In genomic region chr20:1300083-1300840, GRCh38 we compare ENCODE assay signal across 14 cellular contexts. TPM values are rescaled to one million over a fixed set of nuclear protein-coding genes. Genes with fewer than 3 reads are reported as not detected.
A peak's percentile ranks its signal among the peaks of the same experiment; 100 is the strongest.
DNase-seq lines count a peak whose midpoint lies in the region; ATAC-seq, FAIRE-seq and TF ChIP-seq lines count a peak whose summit lies in the region.
"Had no signal": no experiment of that assay in that cellular context is flagged by ENCODE, and none has a peak within 500 bp of the region (broad histone marks: within the 10 kb centered on the region; RNA-seq: fewer than 3 reads in every experiment).

No MANE protein-coding gene starts in this region.

- H3K79me2 ChIP-seq in K562 (ENCODE audit: control insufficient read depth, insufficient read depth, low read length) = no peaks in the 10 kb centered on the region

- no TSS peak for BruUV-seq in K562 (replicated peaks; lab: Mats Ljungman, UMichigan)

- H3K36me3 Mint-ChIP-seq in activated naive CD4-positive, alpha-beta T cell treated with anti-CD3 and anti-CD28 coated beads, Interleukin-2, amount 10 ng/mL, durations not matched to agents 7 days and 5 days = peaks cover 11% of the 10 kb centered on the region

- CTCF ChIA-PET in activated naive CD4-positive, alpha-beta T cell treated with anti-CD3 and anti-CD28 coated beads, Interleukin-2, amount 10 ng/mL, durations not matched to agents 7 days and 5 days (lab: Charles Lee) = interaction anchor here (0.9 to 2.8 kb wide), 7 partner anchors 9 to 203 kb away, joined by 3 to 12 read pairs (median 7); no protein-coding TSS in a partner anchor
- CTCF ChIA-PET in K562 (lab: Yijun Ruan, JAX; ENCODE audit: low intra/inter-chr PET ratio) = no interaction called here

- H3K36me3 ChIP-seq in NT2/D1 (ENCODE audit: insufficient read depth, insufficient read length, low read length) (peaks cover 3% of the 10 kb centered on the region), K562 (ENCODE audit: control insufficient read depth, insufficient read depth, low read length) (no peaks in the 10 kb centered on the region; the same call in 2 of the 3 replicates)

- no peaks in the 10 kb centered on the region for H3K4me1 ChIP-seq in NT2/D1 (ENCODE audit: insufficient read depth, insufficient read length)
- peaks cover 3 to 25% of the 10 kb centered on the region in 2 experiments; a peak in 4 of 5 replicates for H3K4me1 ChIP-seq in K562 (replicated peaks in 1 of 2; ENCODE audit: control insufficient read depth in 2 of 2, insufficient read depth in 2 of 2, low read length in 2 of 2)
- H3K4me1 ChIP-seq: ascending aorta had no signal

- H3K9me3 ChIP-seq in NT2/D1 (ENCODE audit: insufficient read depth, low read length) (no peaks in the 10 kb centered on the region), K562 (replicated peaks; ENCODE audit: control insufficient read depth, insufficient read depth, low read depth, low read length) (no peaks in the 10 kb centered on the region)
- H3K9me3 ChIP-seq: ascending aorta, SJSA1, upper lobe of left lung had no signal

- TF ChIP-seq CTCF in K562 (IDR thresholded peaks at IDR 0.05 in 2 of 3, conservative IDR thresholded peaks at IDR 0.05 in 1 of 3; ENCODE audit: insufficient read depth in 2 of 3, low read depth in 1 of 3, low read length in 3 of 3) = no peak

- no peaks in the 10 kb centered on the region for H4K20me1 ChIP-seq in K562 (replicated peaks; ENCODE audit: control insufficient read depth, insufficient read depth, low read length)

- no peak for TF ChIP-seq POLR2A in K562 (conservative IDR thresholded peaks at IDR 0.05)

- H3K9ac ChIP-seq in NT2/D1 (ENCODE audit: insufficient read length, low read depth) (peak overlapping the region; percentile 32), K562 (ENCODE audit: insufficient read depth in 1 of 2, low read depth in 2 of 2, low read length in 2 of 2) (peak overlapping the region in 1 of 2 experiments; percentile 26; a peak in 1 of 4 replicates)

- 77% methylated on average over 13 of the region's 18 CpGs for WGBS in K562 (ENCODE audit: insufficient coverage, low coverage, missing lambda C conversion rate)

- H3K4me3 Mint-ChIP-seq in activated naive CD4-positive, alpha-beta T cell treated with anti-CD3 and anti-CD28 coated beads, Interleukin-2, amount 10 ng/mL, durations not matched to agents 7 days and 5 days = peak overlapping the region; percentile 69
- H3K4me3 Mint-ChIP-seq in stimulated activated naive CD8-positive, alpha-beta T cell treated with anti-CD3 and anti-CD28 coated beads, Interleukin-15, amount 100 ng/mL, for 72 hours = peak overlapping the region; percentile 70 to 85

- ATAC-seq in K562 = no peak
- ATAC-seq in stimulated activated naive CD8-positive, alpha-beta T cell treated with anti-CD3 and anti-CD28 coated beads, Interleukin-15, amount 100 ng/mL, for 72 hours = no peak

- FAIRE-seq in K562 (lab: Jason Lieb, UNC) (no peak), HTR-8/SVneo (lab: Jason Lieb, UNC) (no peak)

- no peak overlapping the region for H3K4me2 ChIP-seq in K562 (ENCODE audit: insufficient read depth, low read length)

- no peaks in the 10 kb centered on the region for H3K27me3 ChIP-seq in NT2/D1 (ENCODE audit: insufficient read depth, insufficient read length)
- no peaks in the 10 kb centered on the region for H3K27me3 ChIP-seq in K562 (ENCODE audit: control insufficient read depth in 2 of 2, insufficient read depth in 2 of 2, low read length in 2 of 2)
- H3K27me3 ChIP-seq: ascending aorta, SJSA1, upper lobe of left lung had no signal

- H3K4me1 Mint-ChIP-seq in activated naive CD4-positive, alpha-beta T cell treated with anti-CD3 and anti-CD28 coated beads, Interleukin-2, amount 10 ng/mL, durations not matched to agents 7 days and 5 days = peaks cover 26% of the 10 kb centered on the region
- peaks cover 37% of the 10 kb centered on the region for H3K4me1 Mint-ChIP-seq in stimulated activated naive CD8-positive, alpha-beta T cell treated with anti-CD3 and anti-CD28 coated beads, Interleukin-15, amount 100 ng/mL, for 72 hours

- no peak for TF ChIP-seq EP300 in K562 (IDR thresholded peaks at IDR 0.05; ENCODE audit: low read length)

- peak overlapping the region; percentile 93 for H3K27ac Mint-ChIP-seq in activated naive CD4-positive, alpha-beta T cell treated with anti-CD3 and anti-CD28 coated beads, Interleukin-2, amount 10 ng/mL, durations not matched to agents 7 days and 5 days
- H3K27ac Mint-ChIP-seq in stimulated activated naive CD8-positive, alpha-beta T cell treated with anti-CD3 and anti-CD28 coated beads, Interleukin-15, amount 100 ng/mL, for 72 hours = peak overlapping the region; percentile 93 to 94

- H3K9me1 ChIP-seq in K562 (ENCODE audit: control insufficient read depth, insufficient read depth, low read length) = no peaks in the 10 kb centered on the region

- no peaks in the 10 kb centered on the region for H3K27me3 Mint-ChIP-seq in activated naive CD4-positive, alpha-beta T cell treated with anti-CD3 and anti-CD28 coated beads, Interleukin-2, amount 10 ng/mL, durations not matched to agents 7 days and 5 days
- no peaks in the 10 kb centered on the region for H3K27me3 Mint-ChIP-seq in stimulated activated naive CD8-positive, alpha-beta T cell treated with anti-CD3 and anti-CD28 coated beads, Interleukin-15, amount 100 ng/mL, for 72 hours

- in situ Hi-C loops in K562 (cut with MboI) = no loop called here

- DNase-seq in activated naive CD4-positive, alpha-beta T cell treated with anti-CD3 and anti-CD28 coated beads, Interleukin-2, amount 10 ng/mL, durations not matched to agents 7 days and 5 days = no peak
- no peak for DNase-seq in activated naive CD4-positive, alpha-beta T cell treated with anti-CD3 and anti-CD28 coated beads, Interleukin-2, amount 50 U/mL, for 16 hours
- DNase-seq in NT2/D1 (ENCODE audit: low read depth, low spot score) (no peak), K562 (ENCODE audit: extremely low read depth in 1 of 4, low spot score in 3 of 4) (peak in 1 of 4 experiments; percentile 13), SW 1271 (lab: John Stamatoyannopoulos, UW) (no peak), HTR-8/SVneo (ENCODE audit: insufficient read length, low spot score) (no peak), NCI-H2196 treated with DMSO at 0.1 percent for 48 hours (lab: John Stamatoyannopoulos, UW; ENCODE audit: unreplicated experiment) (no peak)
- no peak for DNase-seq in stimulated activated naive CD8-positive, alpha-beta T cell treated with anti-CD3 and anti-CD28 coated beads, Interleukin-15, amount 100 ng/mL, for 72 hours
- DNase-seq: DMS79, NCI-H2171 treated with DMSO at 0.1 percent for 48 hours had no signal

- TF ChIP-seq RAD21 in K562 (CRISPR knock-in tag; conservative IDR thresholded peaks at IDR 0.05 in 1 of 2, IDR thresholded peaks at IDR 0.05 in 1 of 2) = no peak

- intact Hi-C loops in K562 (cut with micrococcal nuclease) = loop anchor here (10.0 kb wide), 1 partner anchor 85 kb away; no protein-coding TSS in a partner anchor

- no peak overlapping the region for H3K4me3 ChIP-seq in NT2/D1 (ENCODE audit: insufficient read length, low read depth)
- no peak overlapping the region for H3K4me3 ChIP-seq in K562
- H3K4me3 ChIP-seq: ascending aorta, SJSA1, upper lobe of left lung had no signal

- no peak overlapping the region for H2AFZ ChIP-seq in K562 (ENCODE audit: low read depth, low read length)

- H3K27ac ChIP-seq in K562 (ENCODE audit: extremely low read depth, low read depth, low read length) = peak overlapping the region; percentile 23; the same call in 2 of the 3 replicates
- H3K27ac ChIP-seq: ascending aorta, SJSA1, upper lobe of left lung, VCaP had no signal

- no peaks in the 10 kb centered on the region for H3K9me3 Mint-ChIP-seq in activated naive CD4-positive, alpha-beta T cell treated with anti-CD3 and anti-CD28 coated beads, Interleukin-2, amount 10 ng/mL, durations not matched to agents 7 days and 5 days
- no peaks in the 10 kb centered on the region for H3K9me3 Mint-ChIP-seq in stimulated activated naive CD8-positive, alpha-beta T cell treated with anti-CD3 and anti-CD28 coated beads, Interleukin-15, amount 100 ng/mL, for 72 hours

- POLR2A ChIA-PET in K562 (lab: Yijun Ruan, JAX) = interaction anchor here (0.7 kb wide), 1 partner anchor 12 kb away, joined by 3 read pairs; no protein-coding TSS in a partner anchor

RNA-seq across cellular contexts. Expression of gene SDCBP2, which starts 28.7 kb away (rescaled TPM):
- total RNA-seq in K562 (2011; cell fraction: chromatin; rRNA removed; ENCODE audit: low replicate concordance) = 0.84 and 1.6 TPM in 2 replicates
- 1.6 and 1.7 TPM in 2 replicates for total RNA-seq in K562 (2011; cell fraction: nucleolus; rRNA removed)
- total RNA-seq in K562 (2011; cell fraction: nucleoplasm; rRNA removed) = 1.4 and 1.8 TPM in 2 replicates
- total RNA-seq in K562 (2014; rRNA removed) (0.27 and 1.6 TPM in 2 replicates), K562 (2014; rRNA removed; fragmentation: Illumina TruSeq; extraction: Trizol) (0.77 and 0.80 TPM in 2 replicates), K562 (2015; rRNA removed; fragmentation: Illumina TruSeq; extraction: Trizol) (0.91 and 1.2 TPM in 2 replicates), K562 (2021) (1.0 and 1.2 TPM in 2 replicates)
- polyA plus RNA-seq in K562 (2011; rRNA removed) (0.71 and 2.1 TPM in 2 replicates), K562 (2014; fragmentation: Illumina TruSeq; extraction: Trizol) (0.97 and 1.3 TPM in 2 replicates), K562 (2014; fragmentation: Nextera tagmentation; extraction: Ambion mirVana) (under 1 TPM; 0.06 to 0.07 TPM), K562 (2014; rRNA removed) (1.2 and 1.3 TPM in 2 replicates)
- 1.6 and 2.3 TPM in 2 replicates for polyA plus RNA-seq in K562 (2011; cell fraction: cytosol; rRNA removed)
- 2.9 and 5.0 TPM in 2 replicates for polyA plus RNA-seq in K562 (2011; cell fraction: nucleus; rRNA removed)
- 0.92 and 1.1 TPM in 2 replicates for polyA plus RNA-seq in K562 (2012)
- 0.60 and 0.74 TPM in 2 replicates for polyA minus RNA-seq in K562 (2011; rRNA and poly(A)+ RNA removed)
- not detected in 2 replicates for polyA minus RNA-seq in K562 (2011; cell fraction: cytosol; rRNA and poly(A)+ RNA removed)
- 0.54 and 0.56 TPM in 2 replicates for polyA minus RNA-seq in K562 (2011; cell fraction: nucleus; rRNA and poly(A)+ RNA removed)
- total RNA-seq: ascending aorta had no signal

RNA-seq across cellular contexts. Expression of gene SNPH, which starts 34.2 kb away (rescaled TPM):
- total RNA-seq in K562 (2011; cell fraction: chromatin; rRNA removed; ENCODE audit: low replicate concordance) = 3.4 and 5.0 TPM in 2 replicates
- 2.8 TPM in 2 replicates for total RNA-seq in K562 (2011; cell fraction: nucleolus; rRNA removed)
- 2.8 and 3.2 TPM in 2 replicates for total RNA-seq in K562 (2011; cell fraction: nucleoplasm; rRNA removed)
- total RNA-seq in K562 (2014; rRNA removed) = 4.2 and 5.7 TPM in 2 replicates
- 0.80 and 0.98 TPM in 2 replicates for total RNA-seq in K562 (2014; rRNA removed; fragmentation: Illumina TruSeq; extraction: Trizol)
- 1.3 and 1.4 TPM in 2 replicates for total RNA-seq in K562 (2015; rRNA removed; fragmentation: Illumina TruSeq; extraction: Trizol)
- total RNA-seq in K562 (2021) = 3.9 TPM in 2 replicates
- polyA plus RNA-seq in K562 (2011; rRNA removed) = 1.1 and 1.4 TPM in 2 replicates
- polyA plus RNA-seq in K562 (2011; cell fraction: cytosol; rRNA removed) = 1.2 and 3.1 TPM in 2 replicates
- 3.4 and 6.9 TPM in 2 replicates for polyA plus RNA-seq in K562 (2011; cell fraction: nucleus; rRNA removed)
- 1.4 and 2.6 TPM in 2 replicates for polyA plus RNA-seq in K562 (2012)
- 1.5 and 2.1 TPM in 2 replicates for polyA plus RNA-seq in K562 (2014; fragmentation: Illumina TruSeq; extraction: Trizol)
- under 1 TPM; 0.03 to 0.08 TPM for polyA plus RNA-seq in K562 (2014; fragmentation: Nextera tagmentation; extraction: Ambion mirVana)
- 2.1 and 2.8 TPM in 2 replicates for polyA plus RNA-seq in K562 (2014; rRNA removed)
- polyA minus RNA-seq in K562 (2011; rRNA and poly(A)+ RNA removed) = 0.69 and 0.91 TPM in 2 replicates
- 2.2 and 2.4 TPM in 2 replicates for polyA minus RNA-seq in K562 (2011; cell fraction: cytosol; rRNA and poly(A)+ RNA removed)
- 1.3 and 1.6 TPM in 2 replicates for polyA minus RNA-seq in K562 (2011; cell fraction: nucleus; rRNA and poly(A)+ RNA removed)
